Comparison of ENCODE assay signal across 22 cellular contexts in the genomic region with DNA sequence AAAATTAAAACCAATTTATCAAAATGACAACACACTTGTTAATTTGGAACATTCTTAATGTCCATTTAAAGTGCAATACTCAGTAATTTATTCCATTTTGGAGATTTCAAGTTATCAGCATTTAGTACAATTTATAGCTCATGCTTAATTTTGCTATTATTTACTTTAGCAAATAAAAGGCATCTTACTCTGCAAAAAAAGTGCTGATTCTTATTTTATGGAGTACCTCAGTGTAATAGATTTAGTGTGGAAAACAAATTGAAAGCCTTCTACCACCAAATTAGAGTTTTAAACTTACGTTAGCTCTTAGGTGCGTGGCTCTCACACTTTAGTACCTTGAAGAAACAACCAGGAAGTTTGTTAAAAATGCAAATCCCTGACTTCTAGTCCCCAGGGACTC.
DNase-seq lines count a peak whose midpoint lies in the region; ATAC-seq, FAIRE-seq and TF ChIP-seq lines count a peak whose summit lies in the region.
"Had no signal": no experiment of that assay in that cellular context is flagged by ENCODE, and none has a peak within 500 bp of the region (broad histone marks: within the 10 kb centered on the region; RNA-seq: fewer than 3 reads in every experiment).

No MANE protein-coding gene starts in this region.

- H3K27ac Mint-ChIP-seq in endodermal cell: no peak overlapping the region
- H3K27ac Mint-ChIP-seq: B cell; CD4-positive, alpha-beta T cell; CD8-positive, alpha-beta T cell had no signal

- no peaks in the 10 kb centered on the region for H4K20me1 ChIP-seq in PC-9 (ENCODE audit: insufficient read depth)
- H4K20me1 ChIP-seq: BLaER1 treated with 17β-estradiol and CSF1 and Interleukin-3, amounts not matched to agents 10 nM and 100 nM had no signal

- H3K4ac ChIP-seq in mesendoderm (ENCODE audit: low read depth, low read length): no peak overlapping the region

- TF ChIP-seq POLR2A in A549 (IDR thresholded peaks at IDR 0.05; ENCODE audit: low read length): no peak

- WGBS in A549 (ENCODE audit: missing lambda C conversion rate): 98% methylated on average over 2 of the region's 2 CpGs
- whole genome bisulfite sequencing in endodermal cell (ENCODE audit: insufficient coverage in 1 of 2, insufficient read length in 1 of 2), 2 experiments: 42% methylated on average over 2 of the region's 2 CpGs; no CpG with 5 or more reads in 1 of the 2 experiments
- WGBS in mesendoderm (ENCODE audit: extremely low coverage, insufficient coverage, low lambda C conversion rate): no CpG with 5 or more reads among the region's 2 CpGs
- 99% methylated on average over 2 of the region's 2 CpGs for WGBS in right cardiac atrium

- no peaks in the 10 kb centered on the region for H3K9me3 Mint-ChIP-seq in endodermal cell
- H3K9me3 Mint-ChIP-seq: CD4-positive, alpha-beta T cell; CD8-positive, alpha-beta T cell had no signal

- H3K79me1 ChIP-seq in mesendoderm (ENCODE audit: low read length): no peaks in the 10 kb centered on the region

- in situ Hi-C loops in KBM-7 (cut with MboI; ENCODE audit: low pct_unique_long_range_greater_than_20kb, low sequenced_read_pairs): no loop called here

- H3K4me1 ChIP-seq in A549: peaks cover 14% of the 10 kb centered on the region; the same call in 1 of the 3 replicates
- H3K4me1 ChIP-seq in PC-9 (replicated peaks; ENCODE audit: insufficient read depth): peaks cover 40% of the 10 kb centered on the region
- peaks cover 5% of the 10 kb centered on the region for H3K4me1 ChIP-seq in endodermal cell (ENCODE audit: control insufficient read depth, insufficient read depth, low read length)
- no peaks in the 10 kb centered on the region for H3K4me1 ChIP-seq in mesendoderm (ENCODE audit: control insufficient read depth, low read depth, low read length)
- H3K4me1 ChIP-seq in right cardiac atrium (ENCODE audit: control insufficient read depth, insufficient read depth, low read length): no peaks in the 10 kb centered on the region
- H3K4me1 ChIP-seq: BLaER1 treated with 17β-estradiol and CSF1 and Interleukin-3, amounts not matched to agents 10 nM and 100 nM; Caco-2 had no signal

- no peak overlapping the region for H3K4me3 Mint-ChIP-seq in endodermal cell
- H3K4me3 Mint-ChIP-seq: B cell; CD4-positive, alpha-beta T cell; CD8-positive, alpha-beta T cell had no signal

- no peaks in the 10 kb centered on the region for H3K36me3 ChIP-seq in PC-9 (ENCODE audit: low read depth)
- no peaks in the 10 kb centered on the region for H3K36me3 ChIP-seq in endodermal cell (ENCODE audit: control insufficient read depth, insufficient read depth, low read length)
- H3K36me3 ChIP-seq in mesendoderm (ENCODE audit: control insufficient read depth, insufficient read depth, low read length): no peaks in the 10 kb centered on the region
- H3K36me3 ChIP-seq: BLaER1 treated with 17β-estradiol and CSF1 and Interleukin-3, amounts not matched to agents 10 nM and 100 nM had no signal

- no peaks in the 10 kb centered on the region for H3K79me2 ChIP-seq in PC-9 (ENCODE audit: low read depth)
- H3K79me2 ChIP-seq in mesendoderm (ENCODE audit: control insufficient read depth, insufficient read depth, low read length): no peaks in the 10 kb centered on the region

- no peak for ATAC-seq in A549
- no peak for ATAC-seq in right cardiac atrium
- ATAC-seq: CD8-positive, alpha-beta T cell; GM12878 had no signal

- CTCF ChIA-PET in A549 (lab: Yijun Ruan, JAX): no interaction called here
- CTCF ChIA-PET in PC-9 (lab: Charles Lee): no interaction called here

- no peaks in the 10 kb centered on the region for H3K36me3 Mint-ChIP-seq in endodermal cell (ENCODE audit: low read depth)
- H3K36me3 Mint-ChIP-seq: CD8-positive, alpha-beta T cell had no signal

- TF ChIP-seq RAD21 in A549 (conservative IDR thresholded peaks at IDR 0.05 in 1 of 2, IDR thresholded peaks at IDR 0.05 in 1 of 2): no peak

- H3K18ac ChIP-seq in mesendoderm (ENCODE audit: low read length): no peak overlapping the region

- H3K27me3 Mint-ChIP-seq in endodermal cell (ENCODE audit: insufficient read depth): peaks cover 5% of the 10 kb centered on the region
- H3K27me3 Mint-ChIP-seq: B cell had no signal

- no peak overlapping the region for H4K5ac ChIP-seq in mesendoderm (ENCODE audit: low read length)

- no peak overlapping the region for H2AK5ac ChIP-seq in mesendoderm (ENCODE audit: low read length)

- H4K8ac ChIP-seq in mesendoderm (ENCODE audit: low read depth, low read length): no peak overlapping the region

- H3K4me2 ChIP-seq in A549 (no peak overlapping the region), PC-9 (0 out of 2 replicates have a peak overlapping the region, but pooled peaks have one; percentile 43), mesendoderm (ENCODE audit: low read length) (no peak overlapping the region)
- H3K4me2 ChIP-seq: BLaER1 treated with 17β-estradiol and CSF1 and Interleukin-3, amounts not matched to agents 10 nM and 100 nM had no signal

- no peak overlapping the region for H2BK15ac ChIP-seq in mesendoderm (replicated peaks; ENCODE audit: low read depth)

- no peak overlapping the region for H2BK5ac ChIP-seq in mesendoderm (ENCODE audit: low read length)

- no peak overlapping the region for H3K23ac ChIP-seq in mesendoderm (ENCODE audit: low read length)

- TF ChIP-seq CTCF in A549 (IDR thresholded peaks at IDR 0.05) (no peak), PC-9 (conservative IDR thresholded peaks at IDR 0.05) (no peak), endodermal cell (conservative IDR thresholded peaks at IDR 0.05) (no peak)

- H3F3A ChIP-seq in PC-9 (ENCODE audit: insufficient read depth, low read depth): peaks cover 3% of the 10 kb centered on the region; the same call in 1 of the 2 replicates

- POLR2A ChIA-PET in A549 (lab: Yijun Ruan, JAX) (no interaction called here), PC-9 (lab: Charles Lee; ENCODE audit: unreplicated experiment) (interaction anchor here (0.7 kb wide), 1 partner anchor 381 kb away, joined by 8 read pairs; no protein-coding TSS in a partner anchor)

- no peak for DNase-seq in A549 (ENCODE audit: low read depth in 1 of 2, low spot score in 1 of 2)
- no peak for DNase-seq in PC-9
- DNase-seq in endodermal cell: no peak
- peak; percentile 73 for DNase-seq in mesendoderm
- DNase-seq in KBM-7: no peak
- no peak for DNase-seq in right cardiac atrium
- no peak for DNase-seq in EL
- DNase-seq: 8988T; AML-193; Caco-2; Calu3; CD4-positive, alpha-beta T cell; CD8-positive, alpha-beta T cell; DMS79 treated with DMSO at 0.1 percent for 48 hours; GDM1 had no signal

- intact Hi-C loops in PC-9 (cut with micrococcal nuclease; ENCODE audit: unreplicated experiment) (loop anchor here (2.0 to 5.0 kb wide), 3 partner anchors 20 to 411 kb away; no protein-coding TSS in a partner anchor), right cardiac atrium (cut with DNase I) (no loop called here)

- no peaks in the 10 kb centered on the region for H3K9me2 ChIP-seq in PC-9 (ENCODE audit: insufficient read depth)

- no TSS peak for BruUV-seq in PC-9 (replicated peaks; lab: Mats Ljungman, UMichigan)

- H3K4me3 ChIP-seq in A549: no peak overlapping the region
- H3K4me3 ChIP-seq in PC-9: no peak overlapping the region
- H3K4me3 ChIP-seq in endodermal cell (ENCODE audit: low read length): peak overlapping the region; percentile 2
- no peak overlapping the region for H3K4me3 ChIP-seq in mesendoderm (ENCODE audit: low read length)
- H3K4me3 ChIP-seq in right cardiac atrium (ENCODE audit: low read length): no peak overlapping the region
- H3K4me3 ChIP-seq: BLaER1 treated with 17β-estradiol and CSF1 and Interleukin-3, amounts not matched to agents 10 nM and 100 nM; GM12878 had no signal

- H3K56ac ChIP-seq in mesendoderm (ENCODE audit: low read length): no peak overlapping the region

- H3K4me1 Mint-ChIP-seq in endodermal cell: peaks cover 23% of the 10 kb centered on the region
- H3K4me1 Mint-ChIP-seq: B cell had no signal

- FAIRE-seq in A549 (lab: Jason Lieb, UNC): no peak
- FAIRE-seq: D721Med, GM12878, GM12892, GM18507 had no signal

- H3K9ac ChIP-seq in endodermal cell (ENCODE audit: extremely low read depth, low read length, poor library complexity, severe bottlenecking): no peak overlapping the region
- no peak overlapping the region for H3K9ac ChIP-seq in mesendoderm (ENCODE audit: low read length)
- H3K9ac ChIP-seq: BLaER1 treated with 17β-estradiol and CSF1 and Interleukin-3, amounts not matched to agents 10 nM and 100 nM had no signal

- no peak overlapping the region for H2BK120ac ChIP-seq in mesendoderm (ENCODE audit: low read depth, low read length)

- no peak overlapping the region for H2AFZ ChIP-seq in PC-9

- H3K27me3 ChIP-seq in PC-9 (ENCODE audit: insufficient read depth, low read depth) (no peaks in the 10 kb centered on the region), endodermal cell (ENCODE audit: control insufficient read depth, insufficient read depth, low read length, poor library complexity, severe bottlenecking) (no peaks in the 10 kb centered on the region), mesendoderm (ENCODE audit: insufficient read depth, low read length, poor library complexity) (no peaks in the 10 kb centered on the region), right cardiac atrium (ENCODE audit: control insufficient read depth, insufficient read depth) (no peaks in the 10 kb centered on the region)
- H3K27me3 ChIP-seq: BLaER1 treated with 17β-estradiol and CSF1 and Interleukin-3, amounts not matched to agents 10 nM and 100 nM had no signal

- no peak overlapping the region for H3K27ac ChIP-seq in A549
- H3K27ac ChIP-seq in PC-9: no peak overlapping the region
- H3K27ac ChIP-seq in endodermal cell (ENCODE audit: low read depth, low read length): no peak overlapping the region
- H3K27ac ChIP-seq in mesendoderm (ENCODE audit: low read depth, low read length): no peak overlapping the region
- no peak overlapping the region for H3K27ac ChIP-seq in right cardiac atrium (ENCODE audit: low read length)
- H3K27ac ChIP-seq: BLaER1 treated with 17β-estradiol and CSF1 and Interleukin-3, amounts not matched to agents 10 nM and 100 nM; C4-2B had no signal

- H3K9me3 ChIP-seq in A549: no peaks in the 10 kb centered on the region
- H3K9me3 ChIP-seq in PC-9 (ENCODE audit: insufficient read depth, low read depth): peaks cover 4% of the 10 kb centered on the region
- no peaks in the 10 kb centered on the region for H3K9me3 ChIP-seq in endodermal cell (ENCODE audit: control insufficient read depth, low read length)
- H3K9me3 ChIP-seq in right cardiac atrium (ENCODE audit: control insufficient read depth, low read length): no peaks in the 10 kb centered on the region
- H3K9me3 ChIP-seq: Caco-2 had no signal

- no peak for TF ChIP-seq EP300 in A549 (IDR thresholded peaks at IDR 0.05)

TF ChIP-seq in A549, 52 proteins besides CTCF, POLR2A, EP300 and RAD21:
- TF ChIP-seq MYC (IDR thresholded peaks at IDR 0.05; ENCODE audit: borderline replicate concordance, low read length) (no peak), CBX2 (IDR thresholded peaks at IDR 0.05; ENCODE audit: borderline replicate concordance, low read depth) (no peak), TP53 (CRISPR knock-in tag; IDR thresholded peaks at IDR 0.05) (no peak), SMC3 (IDR thresholded peaks at IDR 0.05) (no peak), MAFK (IDR thresholded peaks at IDR 0.05; ENCODE audit: partially characterized antibody) (peak; percentile 58), JUN (IDR thresholded peaks at IDR 0.05) (no peak), HOXB5 (CRISPR knock-in tag; IDR thresholded peaks at IDR 0.05) (no peak), RFX5 (IDR thresholded peaks at IDR 0.05) (no peak)
